In genomic region chr11:116793476-116794096, GRCh38 we compare ENCODE assay signal across 12 cellular contexts. TPM values are rescaled to one million over a fixed set of nuclear protein-coding genes. Genes with fewer than 3 reads are reported as not detected.
DNase-seq lines count a peak whose midpoint lies in the region; ATAC-seq and TF ChIP-seq lines count a peak whose summit lies in the region.
"Had no signal": no experiment of that assay in that cellular context is flagged by ENCODE, and none has a peak within 500 bp of the region (broad histone marks: within the 10 kb centered on the region; RNA-seq: fewer than 3 reads in every experiment).

No MANE protein-coding gene starts in this region.

- ATAC-seq in GM21526 (IDR thresholded peaks at IDR 0.05; ENCODE audit: low FRiP score, unreplicated experiment): no peak
- ATAC-seq: CD8-positive, alpha-beta T cell had no signal

- H4K20me1 ChIP-seq in GM23248 (ENCODE audit: insufficient read depth) (no peaks in the 10 kb centered on the region), fibroblast of lung (ENCODE audit: control insufficient read depth, extremely low read depth, insufficient read depth, low read length) (no peaks in the 10 kb centered on the region)

- WGBS in GM23248 (ENCODE audit: low coverage in 1 of 2, low lambda C conversion rate in 2 of 2, missing lambda C conversion rate in 2 of 2), 2 experiments: 97 to 99% methylated on average over 3 of the region's 3 CpGs

- no peak for TF ChIP-seq CTCF in fibroblast of lung (conservative IDR thresholded peaks at IDR 0.05 in 1 of 2, IDR thresholded peaks at IDR 0.05 in 1 of 2; ENCODE audit: low read depth in 1 of 2, low read length in 2 of 2)

- H3K9ac ChIP-seq in GM23248: no peak overlapping the region
- no peak overlapping the region for H3K9ac ChIP-seq in fibroblast of lung (ENCODE audit: insufficient read depth, low read length)

- peaks cover 24% of the 10 kb centered on the region for H3F3A ChIP-seq in GM23248 (ENCODE audit: insufficient read depth)

- H3K9me3 ChIP-seq in GM23248 (ENCODE audit: low read depth) (no peaks in the 10 kb centered on the region), fibroblast of lung (ENCODE audit: control insufficient read depth, insufficient read depth, low read depth, low read length) (no peaks in the 10 kb centered on the region)
- H3K9me3 ChIP-seq: right atrium auricular region had no signal

- no peaks in the 10 kb centered on the region for H3K36me3 ChIP-seq in GM23248 (ENCODE audit: low read depth)
- no peaks in the 10 kb centered on the region for H3K36me3 ChIP-seq in fibroblast of lung (ENCODE audit: control insufficient read depth, insufficient read depth, low read length)
- H3K36me3 ChIP-seq: right atrium auricular region had no signal

- H3K4me2 ChIP-seq in GM23248 (ENCODE audit: unreplicated experiment) (peak overlapping the region; percentile 19), fibroblast of lung (ENCODE audit: extremely low read depth, insufficient read depth, low read length) (no peak overlapping the region)

- in situ Hi-C loops in GM23248 (cut with MboI): no loop called here

- H3K4me3 ChIP-seq in GM23248 (no peak overlapping the region), fibroblast of lung (replicated peaks in 1 of 4; ENCODE audit: control extremely low read depth in 1 of 4, insufficient read depth in 1 of 4, low read depth in 3 of 4, low read length in 4 of 4) (no peak overlapping the region)
- H3K4me3 ChIP-seq: right atrium auricular region had no signal

- DNase-seq in GM23248 (no peak), RPMI7951 (ENCODE audit: low read depth) (peak; percentile 31), fibroblast of lung (ENCODE audit: low read depth in 2 of 2) (peak in 1 of 2 donors; percentile 34), EL (no peak), erythroblast (lab: John Stamatoyannopoulos, UW) (no peak)
- DNase-seq: activated CD4-positive, alpha-beta T cell treated with anti-CD3 and anti-CD28 coated beads, Interleukin-2, amount 50 U/mL, for 48 hours; CD8-positive, alpha-beta T cell; effector CD4-positive, alpha-beta T cell; SHP77 had no signal

- no peaks in the 10 kb centered on the region for H3K9me2 ChIP-seq in GM23248 (ENCODE audit: insufficient read depth)

- H3K27ac ChIP-seq in GM23248 (no peak overlapping the region), fibroblast of lung (ENCODE audit: insufficient read depth, low read length) (no peak overlapping the region)
- H3K27ac ChIP-seq: right atrium auricular region had no signal

- no peak for TF ChIP-seq POLR2A in erythroblast (IDR thresholded peaks at IDR 0.05; ENCODE audit: low read length)

- peak overlapping the region; percentile 6; the same call in 1 of the 2 replicates for H2AFZ ChIP-seq in GM23248
- peak overlapping the region; percentile 39 for H2AFZ ChIP-seq in fibroblast of lung (ENCODE audit: low read length)

- H3K79me2 ChIP-seq in GM23248 (ENCODE audit: insufficient read depth) (no peaks in the 10 kb centered on the region), fibroblast of lung (ENCODE audit: control insufficient read depth, insufficient read depth, low read length) (no peaks in the 10 kb centered on the region)

- peaks cover 29% of the 10 kb centered on the region for H3K4me1 ChIP-seq in GM23248 (ENCODE audit: insufficient read depth)
- H3K4me1 ChIP-seq in fibroblast of lung (ENCODE audit: control insufficient read depth, extremely low read depth, insufficient read depth, low read length): peaks cover 9% of the 10 kb centered on the region

- H3K27me3 ChIP-seq in GM23248 (replicated peaks; ENCODE audit: insufficient read depth) (no peaks in the 10 kb centered on the region), fibroblast of lung (ENCODE audit: control insufficient read depth, insufficient read depth, low read length) (no peaks in the 10 kb centered on the region)
- H3K27me3 ChIP-seq: right atrium auricular region had no signal

RNA-seq across cellular contexts. Expression of gene APOA5, which starts 1.9 kb away (rescaled TPM):
- total RNA-seq in GM23248 (2014; rRNA removed; shearing (Covaris generic)): not detected in 2 replicates
- polyA plus RNA-seq in GM23248 (2016; fragmentation: Nextera tagmentation; extraction: Ambion mirVana) (not detected in 2 replicates), fibroblast of lung (not detected in 2 replicates)
- not detected in 2 replicates for total RNA-seq in RPMI7951 (2014; rRNA removed; shearing (Covaris generic))
- not detected in 2 replicates for total RNA-seq in fibroblast of lung
- not detected in 2 replicates for polyA plus RNA-seq in fibroblast of lung (2012)
- not detected in 2 replicates for polyA minus RNA-seq in fibroblast of lung (ENCODE audit: low replicate concordance)
- total RNA-seq: CD8-positive, alpha-beta T cell; right atrium auricular region had no signal

RNA-seq across cellular contexts. Expression of gene ZPR1, which starts 5.8 kb away (rescaled TPM):
- 30.8 and 34.9 TPM in 2 replicates for total RNA-seq in GM23248 (2014; rRNA removed; shearing (Covaris generic))
- 71.3 and 76.8 TPM in 2 replicates for polyA plus RNA-seq in GM23248 (2016; fragmentation: Nextera tagmentation; extraction: Ambion mirVana)
- 61.7 and 63.3 TPM in 2 replicates for total RNA-seq in RPMI7951 (2014; rRNA removed; shearing (Covaris generic))
- 28.4 and 30.8 TPM in 2 replicates for total RNA-seq in fibroblast of lung
- 56.4 and 65.3 TPM in 2 replicates for polyA plus RNA-seq in fibroblast of lung
- 33.1 and 40.7 TPM in 2 replicates for polyA plus RNA-seq in fibroblast of lung (2012)
- 30.9 and 35.8 TPM in 2 replicates for polyA minus RNA-seq in fibroblast of lung (ENCODE audit: low replicate concordance)

RNA-seq across cellular contexts. Expression of gene BUD13, which starts 20.8 kb away (rescaled TPM):
- total RNA-seq in GM23248 (2014; rRNA removed; shearing (Covaris generic)): 8.2 and 12.3 TPM in 2 replicates
- polyA plus RNA-seq in GM23248 (2016; fragmentation: Nextera tagmentation; extraction: Ambion mirVana) (6.3 and 7.7 TPM in 2 replicates), fibroblast of lung (13.0 and 16.8 TPM in 2 replicates)
- total RNA-seq in RPMI7951 (2014; rRNA removed; shearing (Covaris generic)): 19.5 and 23.2 TPM in 2 replicates
- total RNA-seq in fibroblast of lung: 12.7 and 14.9 TPM in 2 replicates
- polyA plus RNA-seq in fibroblast of lung (2012): 10.0 and 12.3 TPM in 2 replicates
- 9.7 and 11.1 TPM in 2 replicates for polyA minus RNA-seq in fibroblast of lung (ENCODE audit: low replicate concordance)

RNA-seq across cellular contexts. Expression of gene APOA4, which starts 29.5 kb away (rescaled TPM):
- total RNA-seq in GM23248 (2014; rRNA removed; shearing (Covaris generic)): not detected in 2 replicates
- not detected in 2 replicates for polyA plus RNA-seq in GM23248 (2016; fragmentation: Nextera tagmentation; extraction: Ambion mirVana)
- not detected in 2 replicates for total RNA-seq in RPMI7951 (2014; rRNA removed; shearing (Covaris generic))
- total RNA-seq in fibroblast of lung: not detected in 2 replicates
- polyA plus RNA-seq in fibroblast of lung: not detected in 2 replicates
- not detected in 2 replicates for polyA plus RNA-seq in fibroblast of lung (2012)
- not detected in 2 replicates for polyA minus RNA-seq in fibroblast of lung (ENCODE audit: low replicate concordance)
- total RNA-seq: CD8-positive, alpha-beta T cell; mucosa of gallbladder; right atrium auricular region had no signal

RNA-seq across cellular contexts. Expression of gene APOC3, which starts 36.1 kb away (rescaled TPM):
- total RNA-seq in GM23248 (2014; rRNA removed; shearing (Covaris generic)): not detected in 2 replicates
- polyA plus RNA-seq in GM23248 (2016; fragmentation: Nextera tagmentation; extraction: Ambion mirVana): not detected in 2 replicates
- total RNA-seq in RPMI7951 (2014; rRNA removed; shearing (Covaris generic)): not detected in 2 replicates
- not detected in 2 replicates for total RNA-seq in fibroblast of lung
- not detected in 2 replicates for polyA plus RNA-seq in fibroblast of lung
- polyA plus RNA-seq in fibroblast of lung (2012): not detected in 2 replicates
- not detected in 2 replicates for polyA minus RNA-seq in fibroblast of lung (ENCODE audit: low replicate concordance)
- total RNA-seq: CD8-positive, alpha-beta T cell; right atrium auricular region had no signal
